Comparison of ENCODE assay signal across 2 cellular contexts in the genomic region with DNA sequence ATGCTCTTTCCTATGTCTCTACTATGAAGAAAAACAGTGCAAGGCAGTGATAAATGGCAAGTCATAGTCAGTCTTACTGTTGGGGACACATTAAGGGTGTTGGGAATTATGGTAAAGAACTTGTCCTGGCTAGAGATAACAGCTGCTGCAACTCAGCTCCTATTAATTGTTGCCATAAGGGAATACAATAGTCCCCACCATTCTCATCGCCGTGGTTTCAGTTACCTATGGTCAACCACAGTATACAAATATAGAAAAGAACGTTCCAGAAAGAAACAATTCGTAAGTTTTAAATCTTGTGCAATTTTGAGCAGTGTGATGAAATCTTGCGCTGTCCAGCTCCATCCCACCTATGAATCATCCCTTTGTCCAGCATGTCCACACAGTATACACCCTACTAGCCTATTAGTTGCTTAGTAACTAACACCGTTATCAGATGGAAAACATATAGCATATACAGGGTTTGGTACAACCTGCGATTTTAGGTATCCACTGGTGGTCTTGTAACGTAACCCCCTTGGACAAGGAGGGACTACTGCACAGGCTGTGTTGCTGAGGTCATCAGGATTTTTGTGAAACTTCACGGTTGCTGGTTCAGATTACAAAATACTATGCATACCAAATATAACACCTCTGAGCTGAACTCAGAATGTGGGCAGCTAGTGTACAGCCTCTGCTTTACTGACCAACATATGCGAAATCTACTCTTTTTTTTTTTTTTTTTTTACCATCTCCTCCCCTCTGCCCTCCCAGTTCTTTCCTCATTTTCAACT.
TF ChIP-seq lines count a peak whose summit lies in the region.

No MANE protein-coding gene starts in this region.

TF ChIP-seq in HepG2, 621 proteins besides CTCF, POLR2A, EP300 and RAD21 (continued from another document and continues in another):
- TF ChIP-seq, protein P1, sequence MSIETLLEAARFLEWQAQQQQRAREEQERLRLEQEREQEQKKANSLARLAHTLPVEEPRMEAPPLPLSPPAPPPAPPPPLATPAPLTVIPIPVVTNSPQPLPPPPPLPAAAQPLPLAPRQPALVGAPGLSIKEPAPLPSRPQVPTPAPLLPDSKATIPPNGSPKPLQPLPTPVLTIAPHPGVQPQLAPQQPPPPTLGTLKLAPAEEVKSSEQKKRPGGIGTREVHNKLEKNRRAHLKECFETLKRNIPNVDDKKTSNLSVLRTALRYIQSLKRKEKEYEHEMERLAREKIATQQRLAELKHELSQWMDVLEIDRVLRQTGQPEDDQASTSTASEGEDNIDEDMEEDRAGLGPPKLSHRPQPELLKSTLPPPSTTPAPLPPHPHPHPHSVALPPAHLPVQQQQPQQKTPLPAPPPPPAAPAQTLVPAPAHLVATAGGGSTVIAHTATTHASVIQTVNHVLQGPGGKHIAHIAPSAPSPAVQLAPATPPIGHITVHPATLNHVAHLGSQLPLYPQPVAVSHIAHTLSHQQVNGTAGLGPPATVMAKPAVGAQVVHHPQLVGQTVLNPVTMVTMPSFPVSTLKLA (IDR thresholded peaks at IDR 0.05) = no peak
- TF ChIP-seq CEBPG (CRISPR knock-in tag; IDR thresholded peaks at IDR 0.05) = peak; percentile 94
- no peak for TF ChIP-seq ZNF253 (CRISPR knock-in tag; IDR thresholded peaks at IDR 0.05; ENCODE audit: borderline replicate concordance)
- TF ChIP-seq GATAD1 (CRISPR knock-in tag; IDR thresholded peaks at IDR 0.05) = no peak
- TF ChIP-seq, protein P2, sequence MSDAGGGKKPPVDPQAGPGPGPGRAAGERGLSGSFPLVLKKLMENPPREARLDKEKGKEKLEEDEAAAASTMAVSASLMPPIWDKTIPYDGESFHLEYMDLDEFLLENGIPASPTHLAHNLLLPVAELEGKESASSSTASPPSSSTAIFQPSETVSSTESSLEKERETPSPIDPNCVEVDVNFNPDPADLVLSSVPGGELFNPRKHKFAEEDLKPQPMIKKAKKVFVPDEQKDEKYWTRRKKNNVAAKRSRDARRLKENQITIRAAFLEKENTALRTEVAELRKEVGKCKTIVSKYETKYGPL (CRISPR knock-in tag; IDR thresholded peaks at IDR 0.05) = no peak
- TF ChIP-seq WIZ (CRISPR knock-in tag; IDR thresholded peaks at IDR 0.05) = no peak
- no peak for TF ChIP-seq JUN (CRISPR knock-in tag; IDR thresholded peaks at IDR 0.05)
- no peak for TF ChIP-seq HOXA3 (CRISPR knock-in tag; IDR thresholded peaks at IDR 0.05)
- TF ChIP-seq KMT2A (CRISPR knock-in tag; IDR thresholded peaks at IDR 0.05) = no peak
- no peak for TF ChIP-seq ZSCAN20 (CRISPR knock-in tag; IDR thresholded peaks at IDR 0.05; ENCODE audit: borderline replicate concordance)
- TF ChIP-seq SNAI1 (CRISPR knock-in tag; IDR thresholded peaks at IDR 0.05; ENCODE audit: borderline replicate concordance) = no peak
- TF ChIP-seq SSRP1 (CRISPR knock-in tag; IDR thresholded peaks at IDR 0.05) = 0 out of 2 replicates have a peak, but pooled peaks have one; percentile 47
- TF ChIP-seq PLRG1 (conservative IDR thresholded peaks at IDR 0.05) = no peak
- no peak for TF ChIP-seq ZNF652 (CRISPR knock-in tag; IDR thresholded peaks at IDR 0.05; ENCODE audit: borderline replicate concordance, low read depth)
- no peak for TF ChIP-seq ZSCAN29 (CRISPR knock-in tag; conservative IDR thresholded peaks at IDR 0.05)
- TF ChIP-seq ZNF317 (CRISPR knock-in tag; IDR thresholded peaks at IDR 0.05) = peak; percentile 34; the same call in 1 of the 2 replicates
- TF ChIP-seq, protein P3, sequence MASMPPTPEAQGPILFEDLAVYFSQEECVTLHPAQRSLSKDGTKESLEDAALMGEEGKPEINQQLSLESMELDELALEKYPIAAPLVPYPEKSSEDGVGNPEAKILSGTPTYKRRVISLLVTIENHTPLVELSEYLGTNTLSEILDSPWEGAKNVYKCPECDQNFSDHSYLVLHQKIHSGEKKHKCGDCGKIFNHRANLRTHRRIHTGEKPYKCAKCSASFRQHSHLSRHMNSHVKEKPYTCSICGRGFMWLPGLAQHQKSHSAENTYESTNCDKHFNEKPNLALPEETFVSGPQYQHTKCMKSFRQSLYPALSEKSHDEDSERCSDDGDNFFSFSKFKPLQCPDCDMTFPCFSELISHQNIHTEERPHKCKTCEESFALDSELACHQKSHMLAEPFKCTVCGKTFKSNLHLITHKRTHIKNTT (CRISPR knock-in tag; IDR thresholded peaks at IDR 0.05) = no peak
- TF ChIP-seq, protein P4, sequence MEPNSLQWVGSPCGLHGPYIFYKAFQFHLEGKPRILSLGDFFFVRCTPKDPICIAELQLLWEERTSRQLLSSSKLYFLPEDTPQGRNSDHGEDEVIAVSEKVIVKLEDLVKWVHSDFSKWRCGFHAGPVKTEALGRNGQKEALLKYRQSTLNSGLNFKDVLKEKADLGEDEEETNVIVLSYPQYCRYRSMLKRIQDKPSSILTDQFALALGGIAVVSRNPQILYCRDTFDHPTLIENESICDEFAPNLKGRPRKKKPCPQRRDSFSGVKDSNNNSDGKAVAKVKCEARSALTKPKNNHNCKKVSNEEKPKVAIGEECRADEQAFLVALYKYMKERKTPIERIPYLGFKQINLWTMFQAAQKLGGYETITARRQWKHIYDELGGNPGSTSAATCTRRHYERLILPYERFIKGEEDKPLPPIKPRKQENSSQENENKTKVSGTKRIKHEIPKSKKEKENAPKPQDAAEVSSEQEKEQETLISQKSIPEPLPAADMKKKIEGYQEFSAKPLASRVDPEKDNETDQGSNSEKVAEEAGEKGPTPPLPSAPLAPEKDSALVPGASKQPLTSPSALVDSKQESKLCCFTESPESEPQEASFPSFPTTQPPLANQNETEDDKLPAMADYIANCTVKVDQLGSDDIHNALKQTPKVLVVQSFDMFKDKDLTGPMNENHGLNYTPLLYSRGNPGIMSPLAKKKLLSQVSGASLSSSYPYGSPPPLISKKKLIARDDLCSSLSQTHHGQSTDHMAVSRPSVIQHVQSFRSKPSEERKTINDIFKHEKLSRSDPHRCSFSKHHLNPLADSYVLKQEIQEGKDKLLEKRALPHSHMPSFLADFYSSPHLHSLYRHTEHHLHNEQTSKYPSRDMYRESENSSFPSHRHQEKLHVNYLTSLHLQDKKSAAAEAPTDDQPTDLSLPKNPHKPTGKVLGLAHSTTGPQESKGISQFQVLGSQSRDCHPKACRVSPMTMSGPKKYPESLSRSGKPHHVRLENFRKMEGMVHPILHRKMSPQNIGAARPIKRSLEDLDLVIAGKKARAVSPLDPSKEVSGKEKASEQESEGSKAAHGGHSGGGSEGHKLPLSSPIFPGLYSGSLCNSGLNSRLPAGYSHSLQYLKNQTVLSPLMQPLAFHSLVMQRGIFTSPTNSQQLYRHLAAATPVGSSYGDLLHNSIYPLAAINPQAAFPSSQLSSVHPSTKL (CRISPR knock-in tag; IDR thresholded peaks at IDR 0.05) = peak; percentile 45; the same call in 1 of the 2 replicates
- no peak for TF ChIP-seq ZNF224 (CRISPR knock-in tag; IDR thresholded peaks at IDR 0.05)
- TF ChIP-seq MIER2 (CRISPR knock-in tag; IDR thresholded peaks at IDR 0.05) = 0 out of 2 replicates have a peak, but pooled peaks have one; percentile 29
- TF ChIP-seq CEBPB (IDR thresholded peaks at IDR 0.05; ENCODE audit: borderline replicate concordance, low read depth, low read length) = peak; percentile 99
- no peak for TF ChIP-seq ZNF766 (CRISPR knock-in tag; IDR thresholded peaks at IDR 0.05; ENCODE audit: borderline replicate concordance)
- no peak for TF ChIP-seq ZNF501 (CRISPR knock-in tag; IDR thresholded peaks at IDR 0.05)
- TF ChIP-seq ZNF547 (CRISPR knock-in tag; IDR thresholded peaks at IDR 0.05) = no peak
- TF ChIP-seq SOX6 (IDR thresholded peaks at IDR 0.05) = no peak
- peak; percentile 71 for TF ChIP-seq SOX6 (CRISPR knock-in tag; IDR thresholded peaks at IDR 0.05)

TF ChIP-seq in GM23338, 12 proteins besides CTCF, POLR2A, EP300 and RAD21 (continued from another document):
- TF ChIP-seq, protein P5, sequence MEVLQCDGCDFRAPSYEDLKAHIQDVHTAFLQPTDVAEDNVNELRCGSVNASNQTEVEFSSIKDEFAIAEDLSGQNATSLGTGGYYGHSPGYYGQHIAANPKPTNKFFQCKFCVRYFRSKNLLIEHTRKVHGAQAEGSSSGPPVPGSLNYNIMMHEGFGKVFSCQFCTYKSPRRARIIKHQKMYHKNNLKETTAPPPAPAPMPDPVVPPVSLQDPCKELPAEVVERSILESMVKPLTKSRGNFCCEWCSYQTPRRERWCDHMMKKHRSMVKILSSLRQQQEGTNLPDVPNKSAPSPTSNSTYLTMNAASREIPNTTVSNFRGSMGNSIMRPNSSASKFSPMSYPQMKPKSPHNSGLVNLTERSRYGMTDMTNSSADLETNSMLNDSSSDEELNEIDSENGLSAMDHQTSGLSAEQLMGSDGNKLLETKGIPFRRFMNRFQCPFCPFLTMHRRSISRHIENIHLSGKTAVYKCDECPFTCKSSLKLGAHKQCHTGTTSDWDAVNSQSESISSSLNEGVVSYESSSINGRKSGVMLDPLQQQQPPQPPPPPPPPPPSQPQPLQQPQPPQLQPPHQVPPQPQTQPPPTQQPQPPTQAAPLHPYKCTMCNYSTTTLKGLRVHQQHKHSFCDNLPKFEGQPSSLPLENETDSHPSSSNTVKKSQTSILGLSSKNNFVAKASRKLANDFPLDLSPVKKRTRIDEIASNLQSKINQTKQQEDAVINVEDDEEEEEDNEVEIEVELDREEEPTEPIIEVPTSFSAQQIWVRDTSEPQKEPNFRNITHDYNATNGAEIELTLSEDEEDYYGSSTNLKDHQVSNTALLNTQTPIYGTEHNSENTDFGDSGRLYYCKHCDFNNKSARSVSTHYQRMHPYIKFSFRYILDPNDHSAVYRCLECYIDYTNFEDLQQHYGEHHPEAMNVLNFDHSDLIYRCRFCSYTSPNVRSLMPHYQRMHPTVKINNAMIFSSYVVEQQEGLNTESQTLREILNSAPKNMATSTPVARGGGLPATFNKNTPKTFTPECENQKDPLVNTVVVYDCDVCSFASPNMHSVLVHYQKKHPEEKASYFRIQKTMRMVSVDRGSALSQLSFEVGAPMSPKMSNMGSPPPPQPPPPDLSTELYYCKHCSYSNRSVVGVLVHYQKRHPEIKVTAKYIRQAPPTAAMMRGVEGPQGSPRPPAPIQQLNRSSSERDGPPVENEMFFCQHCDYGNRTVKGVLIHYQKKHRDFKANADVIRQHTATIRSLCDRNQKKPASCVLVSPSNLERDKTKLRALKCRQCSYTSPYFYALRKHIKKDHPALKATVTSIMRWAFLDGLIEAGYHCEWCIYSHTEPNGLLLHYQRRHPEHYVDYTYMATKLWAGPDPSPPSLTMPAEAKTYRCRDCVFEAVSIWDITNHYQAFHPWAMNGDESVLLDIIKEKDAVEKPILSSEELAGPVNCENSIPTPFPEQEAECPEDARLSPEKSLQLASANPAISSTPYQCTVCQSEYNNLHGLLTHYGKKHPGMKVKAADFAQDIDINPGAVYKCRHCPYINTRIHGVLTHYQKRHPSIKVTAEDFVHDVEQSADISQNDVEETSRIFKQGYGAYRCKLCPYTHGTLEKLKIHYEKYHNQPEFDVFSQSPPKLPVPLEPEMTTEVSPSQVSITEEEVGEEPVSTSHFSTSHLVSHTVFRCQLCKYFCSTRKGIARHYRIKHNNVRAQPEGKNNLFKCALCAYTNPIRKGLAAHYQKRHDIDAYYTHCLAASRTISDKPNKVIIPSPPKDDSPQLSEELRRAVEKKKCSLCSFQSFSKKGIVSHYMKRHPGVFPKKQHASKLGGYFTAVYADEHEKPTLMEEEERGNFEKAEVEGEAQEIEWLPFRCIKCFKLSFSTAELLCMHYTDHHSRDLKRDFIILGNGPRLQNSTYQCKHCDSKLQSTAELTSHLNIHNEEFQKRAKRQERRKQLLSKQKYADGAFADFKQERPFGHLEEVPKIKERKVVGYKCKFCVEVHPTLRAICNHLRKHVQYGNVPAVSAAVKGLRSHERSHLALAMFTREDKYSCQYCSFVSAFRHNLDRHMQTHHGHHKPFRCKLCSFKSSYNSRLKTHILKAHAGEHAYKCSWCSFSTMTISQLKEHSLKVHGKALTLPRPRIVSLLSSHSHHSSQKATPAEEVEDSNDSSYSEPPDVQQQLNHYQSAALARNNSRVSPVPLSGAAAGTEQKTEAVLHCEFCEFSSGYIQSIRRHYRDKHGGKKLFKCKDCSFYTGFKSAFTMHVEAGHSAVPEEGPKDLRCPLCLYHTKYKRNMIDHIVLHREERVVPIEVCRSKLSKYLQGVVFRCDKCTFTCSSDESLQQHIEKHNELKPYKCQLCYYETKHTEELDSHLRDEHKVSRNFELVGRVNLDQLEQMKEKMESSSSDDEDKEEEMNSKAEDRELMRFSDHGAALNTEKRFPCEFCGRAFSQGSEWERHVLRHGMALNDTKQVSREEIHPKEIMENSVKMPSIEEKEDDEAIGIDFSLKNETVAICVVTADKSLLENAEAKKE (CRISPR knock-in tag; IDR thresholded peaks at IDR 0.05) = no peak
- no peak for TF ChIP-seq ZNF331 (CRISPR knock-in tag; IDR thresholded peaks at IDR 0.05; ENCODE audit: low read depth)
